20 cellular contexts compared by ENCODE assay signal in the genomic region with DNA sequence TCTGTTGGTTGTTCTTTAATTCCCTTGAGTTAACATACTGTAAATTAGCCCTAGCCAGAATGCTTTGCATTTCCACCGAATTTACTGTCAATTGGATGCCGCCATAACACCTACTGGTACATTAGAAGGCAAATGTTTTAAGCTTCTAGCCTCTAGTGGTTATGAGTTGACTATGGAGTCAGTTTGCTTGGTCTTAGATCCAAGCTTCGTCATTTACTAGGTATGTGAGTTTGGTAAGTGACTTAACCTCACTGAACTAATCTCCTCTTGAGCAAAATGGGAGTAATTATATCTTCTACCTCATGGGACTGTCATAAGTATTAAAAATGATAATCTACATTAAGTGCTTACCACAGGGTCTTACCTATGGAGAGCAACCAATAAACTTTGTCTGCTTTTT. TPM values are rescaled to one million over a fixed set of nuclear protein-coding genes. Genes with fewer than 3 reads are reported as not detected.
A peak's percentile ranks its signal among the peaks of the same experiment; 100 is the strongest.
DNase-seq lines count a peak whose midpoint lies in the region; ATAC-seq and TF ChIP-seq lines count a peak whose summit lies in the region.
"Had no signal": no experiment of that assay in that cellular context is flagged by ENCODE, and none has a peak within 500 bp of the region (broad histone marks: within the 10 kb centered on the region; RNA-seq: fewer than 3 reads in every experiment).

No MANE protein-coding gene starts in this region.

- H3K4me1 Mint-ChIP-seq in HFFc6 (ENCODE audit: low read depth) (peaks cover 13% of the 10 kb centered on the region), endothelial cell (ENCODE audit: unreplicated experiment) (no peaks in the 10 kb centered on the region)
- H3K4me1 Mint-ChIP-seq: B cell had no signal

- intact Hi-C loops in esophagus muscularis mucosa (cut with DNase I): no loop called here

- ATAC-seq in HG03159 (IDR thresholded peaks at IDR 0.05; ENCODE audit: unreplicated experiment): no peak
- ATAC-seq: SK-N-SH treated with all-trans-retinoic acid at 6 μM for 48 hours had no signal

- no peak overlapping the region for H3K4me3 ChIP-seq in AG10803 (ENCODE audit: low read length)
- no peak overlapping the region for H3K4me3 ChIP-seq in fibroblast of the aortic adventitia (ENCODE audit: low read depth, low read length)
- no peak overlapping the region for H3K4me3 ChIP-seq in esophagus muscularis mucosa

- no peaks in the 10 kb centered on the region for H3K27me3 ChIP-seq in esophagus muscularis mucosa

- H3K4me3 Mint-ChIP-seq in HFFc6: no peak overlapping the region
- no peak overlapping the region for H3K4me3 Mint-ChIP-seq in endothelial cell (ENCODE audit: unreplicated experiment)
- H3K4me3 Mint-ChIP-seq: B cell had no signal

- no peak overlapping the region for H3K27ac ChIP-seq in esophagus muscularis mucosa (replicated peaks in 1 of 4)
- H3K27ac ChIP-seq: RWPE1 had no signal

- peak; percentile 32 for DNase-seq in AG10803 (ENCODE audit: low read depth)
- DNase-seq in HFFc6: peak; percentile 37
- peak; percentile 62 for DNase-seq in RPMI7951 (ENCODE audit: low read depth)
- DNase-seq in fibroblast of the aortic adventitia (ENCODE audit: low read depth): peak; percentile 7
- no peak for DNase-seq in esophagus muscularis mucosa (ENCODE audit: extremely low spot score)
- no peak for DNase-seq in endothelial cell (ENCODE audit: low spot score)
- DNase-seq: 8988T, H7, KG1, NCI-H1105, NCI-H1694, NCI-H2081, NCI-H2171 treated with DMSO at 0.1 percent for 48 hours, NCI-H526 treated with DMSO at 0.1 percent for 48 hours, OCI-M1, SIG-M5 had no signal

- H3K27ac Mint-ChIP-seq in HFFc6: no peak overlapping the region
- no peak overlapping the region for H3K27ac Mint-ChIP-seq in endothelial cell (ENCODE audit: unreplicated experiment)
- H3K27ac Mint-ChIP-seq: B cell had no signal

- H3K4me1 ChIP-seq in esophagus muscularis mucosa: no peaks in the 10 kb centered on the region

- TF ChIP-seq CTCF in AG10803 (conservative IDR thresholded peaks at IDR 0.05; ENCODE audit: low read length) (no peak), HFFc6 (IDR thresholded peaks at IDR 0.05) (no peak), fibroblast of the aortic adventitia (IDR thresholded peaks at IDR 0.05; ENCODE audit: insufficient read depth, low read length) (no peak), esophagus muscularis mucosa (IDR thresholded peaks at IDR 0.05) (no peak), endothelial cell (IDR thresholded peaks at IDR 0.05; ENCODE audit: unreplicated experiment) (no peak)

- no peaks in the 10 kb centered on the region for H3K9me3 ChIP-seq in esophagus muscularis mucosa

- H3K9me3 Mint-ChIP-seq in HFFc6 (no peaks in the 10 kb centered on the region), endothelial cell (ENCODE audit: unreplicated experiment) (no peaks in the 10 kb centered on the region)

- no peaks in the 10 kb centered on the region; the same call in 1 of the 2 replicates for H3K27me3 Mint-ChIP-seq in HFFc6 (ENCODE audit: insufficient read depth)
- no peaks in the 10 kb centered on the region for H3K27me3 Mint-ChIP-seq in endothelial cell (ENCODE audit: unreplicated experiment)
- H3K27me3 Mint-ChIP-seq: B cell had no signal

- no peaks in the 10 kb centered on the region for H3K36me3 ChIP-seq in esophagus muscularis mucosa

- no peaks in the 10 kb centered on the region for H3K36me3 Mint-ChIP-seq in HFFc6 (ENCODE audit: low read depth)
- H3K36me3 Mint-ChIP-seq in endothelial cell (ENCODE audit: low read depth, unreplicated experiment): no peaks in the 10 kb centered on the region

- TF ChIP-seq EP300 in esophagus muscularis mucosa (IDR thresholded peaks at IDR 0.05): no peak

- no peak for TF ChIP-seq POLR2A in esophagus muscularis mucosa (IDR thresholded peaks at IDR 0.05; ENCODE audit: low read depth)

- 95% methylated on average over 3 of the region's 3 CpGs for WGBS in esophagus muscularis mucosa

RNA-seq across cellular contexts. Expression of a gene that starts 20.4 kb away (rescaled TPM):
- total RNA-seq in HFFc6 (2021; fragmentation: NEBNext Ultra II Directional; extraction: Animal tissue kit (Norgen Biotek cat#: 25700)): 100 to 1,000 TPM; 507 to 539 (median 527) TPM
- 48.6 and 52.0 TPM in 2 replicates for total RNA-seq in RPMI7951 (2014; rRNA removed; shearing (Covaris generic))
- total RNA-seq in fibroblast of the aortic adventitia (ENCODE audit: low replicate concordance): 397 and 695 TPM in 2 replicates
- total RNA-seq in esophagus muscularis mucosa: 10 to 100 TPM; 22.4 to 47.8 (median 35.6) TPM
- total RNA-seq in endothelial cell (ENCODE audit: unreplicated experiment): 42.6 TPM
- total RNA-seq: B cell had no signal

Comparison
In these comparisons a context has a peak if more than half of its experiments do, and no peak if none do; other contexts are left out.
1. DNase-seq: peak in AG10803 (single experiment), HFFc6 (single experiment), RPMI7951 (single experiment) and fibroblast of the aortic adventitia (single experiment); none in esophagus muscularis mucosa (single experiment) and endothelial cell (single experiment).